Comparison of ENCODE assay signal across 1 cellular context in genomic region chr6:43942616-43943015, GRCh38.
TF ChIP-seq lines count a peak whose summit lies in the region.

No MANE protein-coding gene starts in this region.

TF ChIP-seq in H1, 55 proteins besides CTCF, POLR2A, EP300 and RAD21:
- TF ChIP-seq ATF2 (IDR thresholded peaks at IDR 0.05; ENCODE audit: low read length) (no peak), SP2 (IDR thresholded peaks at IDR 0.05; ENCODE audit: low read length) (no peak), CHD1 (IDR thresholded peaks at IDR 0.05; ENCODE audit: low read depth, low read length) (no peak), TEAD4 (IDR thresholded peaks at IDR 0.05; ENCODE audit: low read depth, low read length) (no peak), HDAC2 (IDR thresholded peaks at IDR 0.05; ENCODE audit: borderline replicate concordance in 1 of 2, low read depth in 2 of 2, low read length in 2 of 2) (no peak), SIN3A (conservative IDR thresholded peaks at IDR 0.05 in 1 of 2, IDR thresholded peaks at IDR 0.05 in 1 of 2; ENCODE audit: low read depth in 1 of 2, low read length in 2 of 2) (no peak), SP1 (IDR thresholded peaks at IDR 0.05; ENCODE audit: low read depth, low read length) (no peak), RBBP5 (IDR thresholded peaks at IDR 0.05; ENCODE audit: borderline replicate concordance, low read depth, low read length) (no peak), EGR1 (IDR thresholded peaks at IDR 0.05; ENCODE audit: borderline replicate concordance, low read depth, low read length) (no peak), CBX8 (IDR thresholded peaks at IDR 0.05; ENCODE audit: borderline replicate concordance, low read depth, low read length) (no peak), CTBP2 (IDR thresholded peaks at IDR 0.05; ENCODE audit: borderline replicate concordance, insufficient read depth, insufficient read length, low read length) (no peak), CHD2 (IDR thresholded peaks at IDR 0.05; ENCODE audit: low read length) (no peak), TCF12 (IDR thresholded peaks at IDR 0.05; ENCODE audit: low read depth, low read length) (no peak), POU5F1 (IDR thresholded peaks at IDR 0.05; ENCODE audit: low read depth, low read length) (no peak), FOSL1 (IDR thresholded peaks at IDR 0.05; ENCODE audit: insufficient read depth, low read depth, low read length) (no peak), RFX5 (IDR thresholded peaks at IDR 0.05; ENCODE audit: borderline replicate concordance, low read depth, low read length) (no peak)
